11 cellular contexts compared by ENCODE assay signal in the genomic region with DNA sequence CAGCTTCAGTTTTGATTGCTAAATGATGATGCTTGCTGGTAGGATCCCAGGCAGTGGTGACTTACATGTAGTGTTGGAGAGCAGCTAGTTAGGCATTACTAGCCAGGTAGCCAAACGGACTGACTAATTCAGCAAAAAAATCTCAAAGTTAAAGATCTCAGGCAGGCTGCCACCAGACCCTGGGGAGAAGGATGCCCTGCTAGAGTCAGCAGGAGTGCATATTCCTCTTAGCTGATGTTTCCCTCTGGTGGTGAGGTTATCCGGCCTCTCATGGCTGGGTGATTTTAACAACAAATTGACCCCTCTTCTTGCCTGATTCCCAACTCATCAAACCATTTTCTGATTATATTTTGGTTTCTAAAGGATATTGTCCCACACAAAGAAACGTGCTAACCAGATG. TPM values are rescaled to one million over a fixed set of nuclear protein-coding genes. Genes with fewer than 3 reads are reported as not detected.
DNase-seq lines count a peak whose midpoint lies in the region; ATAC-seq and TF ChIP-seq lines count a peak whose summit lies in the region.
"Had no signal": no experiment of that assay in that cellular context is flagged by ENCODE, and none has a peak within 500 bp of the region (broad histone marks: within the 10 kb centered on the region; RNA-seq: fewer than 3 reads in every experiment).

No MANE protein-coding gene starts in this region.

- peaks cover 30% of the 10 kb centered on the region for H3K36me3 Mint-ChIP-seq in nephron progenitor cell (ENCODE audit: low read depth)

- H3K4me3 Mint-ChIP-seq in nephron progenitor cell, result peak overlapping the region; percentile 51
- H3K4me3 Mint-ChIP-seq: dendritic cell treated with granulocyte-macrophage colony-stimulating factor and Interleukin-4, amounts not matched to agents 40 ng/mL and 50 ng/mL, for 4 days had no signal

- TF ChIP-seq CTCF in nephron progenitor cell (IDR thresholded peaks at IDR 0.05), result no peak

- H3K4me3 ChIP-seq in H7 (ENCODE audit: insufficient read depth, low read depth, low read length), result no peak overlapping the region
- H3K4me3 ChIP-seq: vagina had no signal

- H3K27me3 Mint-ChIP-seq in nephron progenitor cell (ENCODE audit: low read depth, poor library complexity), result no peaks in the 10 kb centered on the region

- no peak for ATAC-seq in HG03108 (IDR thresholded peaks at IDR 0.05; ENCODE audit: unreplicated experiment)
- ATAC-seq in GM18502 (IDR thresholded peaks at IDR 0.05; ENCODE audit: poor library complexity, unreplicated experiment), result no peak

- DNase-seq in H7, result peak; percentile 74
- peak; percentile 48 for DNase-seq in astrocyte of the hippocampus (ENCODE audit: low read depth, low spot score)
- no peak for DNase-seq in nephron progenitor cell
- no peak for DNase-seq in stimulated activated CD4-positive, alpha-beta T cell treated with anti-CD3 and anti-CD28 coated beads, Interleukin-2, amount 100 ng/mL, for 24 hours
- DNase-seq: NCI-H1694; SHP77 treated with DMSO at 0.1 percent for 48 hours; stimulated activated CD4-positive, alpha-beta T cell treated with anti-CD3 and anti-CD28 coated beads, Interleukin-1b, Interleukin-23, amount 100 ng/mL, for 48 hours had no signal

- peaks cover 1% of the 10 kb centered on the region; the same call in 1 of the 2 replicates for H3K36me3 ChIP-seq in H7 (replicated peaks; ENCODE audit: control insufficient read depth, insufficient read depth, low read length)

- no peak overlapping the region for H3K27ac Mint-ChIP-seq in nephron progenitor cell
- H3K27ac Mint-ChIP-seq: dendritic cell treated with granulocyte-macrophage colony-stimulating factor and Interleukin-4, amounts not matched to agents 40 ng/mL and 50 ng/mL, for 4 days had no signal

- H3K9me3 Mint-ChIP-seq in nephron progenitor cell, result no peaks in the 10 kb centered on the region
- H3K9me3 Mint-ChIP-seq: dendritic cell treated with granulocyte-macrophage colony-stimulating factor and Interleukin-4, amounts not matched to agents 40 ng/mL and 50 ng/mL, for 4 days had no signal

- peaks cover 45% of the 10 kb centered on the region for H3K4me1 Mint-ChIP-seq in nephron progenitor cell

- peaks cover 2% of the 10 kb centered on the region; the same call in 1 of the 2 replicates for H3K27me3 ChIP-seq in H7 (ENCODE audit: control insufficient read depth, insufficient read depth, low read length)
- H3K27me3 ChIP-seq: vagina had no signal

RNA-seq across cellular contexts. Expression of a gene that starts 2.8 kb away (rescaled TPM):
- total RNA-seq in H7 (2014; rRNA removed; shearing (Covaris generic)), result 23.1 and 24.0 TPM in 2 replicates

RNA-seq across cellular contexts. Expression of a gene that starts 9.5 kb away (rescaled TPM):
- total RNA-seq in H7 (2014; rRNA removed; shearing (Covaris generic)), result 32.9 and 37.2 TPM in 2 replicates

RNA-seq across cellular contexts. Expression of a gene that starts 10.4 kb away (rescaled TPM):
- total RNA-seq in H7 (2014; rRNA removed; shearing (Covaris generic)), result 0.31 TPM in 1 of 2 replicates, not detected in the other
- total RNA-seq: vagina had no signal

RNA-seq across cellular contexts. Expression of a gene that starts 14.6 kb away (rescaled TPM):
- total RNA-seq in H7 (2014; rRNA removed; shearing (Covaris generic)), result 0.14 TPM in 1 of 2 replicates, not detected in the other
- total RNA-seq: vagina had no signal

RNA-seq across cellular contexts. Expression of a gene that starts 40.9 kb away (rescaled TPM):
- total RNA-seq in H7 (2014; rRNA removed; shearing (Covaris generic)), result 143 and 174 TPM in 2 replicates

Comparison
In these comparisons a context has a peak if more than half of its experiments do, and no peak if none do; other contexts are left out.
1. DNase-seq: peak in H7 (single experiment) and astrocyte of the hippocampus (single experiment); none in nephron progenitor cell (single experiment) and stimulated activated CD4-positive, alpha-beta T cell treated with anti-CD3 and anti-CD28 coated beads, Interleukin-2, amount 100 ng/mL, for 24 hours (0 of 2).